Comparison of ENCODE assay signal across 8 cellular contexts in the genomic region with DNA sequence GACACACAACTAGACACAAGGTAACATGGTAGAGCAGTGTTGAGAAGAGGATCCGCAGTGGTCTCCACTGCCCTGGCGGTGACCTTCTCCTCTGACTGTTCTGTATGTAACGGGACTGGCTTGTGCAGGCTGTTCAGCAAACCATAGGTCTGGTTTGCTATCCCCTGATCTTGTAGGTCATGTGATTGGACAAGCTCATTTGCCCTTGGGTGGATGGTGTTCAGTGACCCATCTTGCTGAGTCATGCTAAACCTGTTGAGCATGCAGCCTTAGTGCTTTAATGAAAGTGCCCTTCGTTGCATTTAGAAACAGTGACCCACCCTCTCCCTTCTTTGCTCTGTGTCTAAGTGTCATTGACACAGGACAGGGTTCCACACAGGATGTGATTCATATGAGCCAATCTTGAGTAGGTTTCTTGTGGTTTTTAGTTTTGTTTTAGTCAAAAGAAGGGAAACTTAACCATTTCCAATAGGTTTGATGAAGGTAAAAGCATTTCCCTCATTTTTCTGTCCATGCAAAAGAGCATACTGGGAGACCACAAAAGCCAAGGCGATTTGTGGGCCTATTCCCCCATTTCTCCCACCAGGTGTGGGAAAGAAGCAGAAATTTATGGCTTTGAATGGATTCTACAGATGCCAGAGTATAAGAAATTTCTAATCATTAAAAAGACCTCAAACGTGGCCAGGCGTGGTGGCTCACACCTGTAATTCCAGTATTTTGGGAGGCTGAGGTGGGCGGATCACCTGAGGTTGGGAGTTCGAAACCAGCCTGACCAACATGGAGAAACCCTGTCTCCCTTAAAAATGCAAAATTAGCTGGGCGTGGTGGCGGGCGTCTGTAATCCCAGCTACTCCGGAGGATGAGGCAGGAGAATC. TPM values are rescaled to one million over a fixed set of nuclear protein-coding genes. Genes with fewer than 3 reads are reported as not detected.
A peak's percentile ranks its signal among the peaks of the same experiment; 100 is the strongest.
DNase-seq lines count a peak whose midpoint lies in the region; ATAC-seq, FAIRE-seq and TF ChIP-seq lines count a peak whose summit lies in the region.

No MANE protein-coding gene starts in this region.

- no peak overlapping the region for H3K4me3 ChIP-seq in left lung

- H3K36me3 ChIP-seq in left lung: no peaks in the 10 kb centered on the region

- H3K4me1 Mint-ChIP-seq in activated naive CD8-positive, alpha-beta T cell treated with anti-CD3 and anti-CD28 coated beads, Interleukin-2, amount 10 ng/mL, durations not matched to agents 7 days and 5 days: peaks cover 55% of the 10 kb centered on the region

- no peaks in the 10 kb centered on the region for H3K27me3 Mint-ChIP-seq in activated naive CD8-positive, alpha-beta T cell treated with anti-CD3 and anti-CD28 coated beads, Interleukin-2, amount 10 ng/mL, durations not matched to agents 7 days and 5 days

- peaks cover 1% of the 10 kb centered on the region for H3K9me3 Mint-ChIP-seq in activated naive CD8-positive, alpha-beta T cell treated with anti-CD3 and anti-CD28 coated beads, Interleukin-2, amount 10 ng/mL, durations not matched to agents 7 days and 5 days

- H3K27ac ChIP-seq in left lung: peak overlapping the region; percentile 65 to 82

- H3K9me3 ChIP-seq in left lung: no peaks in the 10 kb centered on the region

- FAIRE-seq in GM19239 (lab: Jason Lieb, UNC): peak; percentile 98

- peak; percentile 55 for DNase-seq in CMK (ENCODE audit: low read depth)
- peak; percentile 56 for DNase-seq in GM19239 (ENCODE audit: insufficient read length, low spot score)
- DNase-seq in SIG-M5 treated with dmso at 0.1 percent for 504 hours (lab: John Stamatoyannopoulos, UW; ENCODE audit: unreplicated experiment): peak; percentile 89
- peak; percentile 61 for DNase-seq in activated naive CD8-positive, alpha-beta T cell treated with anti-CD3 and anti-CD28 coated beads, Interleukin-2, amount 10 ng/mL, durations not matched to agents 7 days and 5 days
- peak in 1 of 2 donors; percentile 46 for DNase-seq in left lung
- peak in 5 of 6 experiments; percentile 5 to 43 (median 32) for DNase-seq in stimulated activated naive CD4-positive, alpha-beta T cell (lab: John Stamatoyannopoulos, UW)
- DNase-seq in NCI-H1417 treated with DMSO at 0.1 percent for 48 hours (lab: John Stamatoyannopoulos, UW): no peak

- no peak for TF ChIP-seq CTCF in left lung (IDR thresholded peaks at IDR 0.05)

- peak overlapping the region; percentile 95 for H3K27ac Mint-ChIP-seq in activated naive CD8-positive, alpha-beta T cell treated with anti-CD3 and anti-CD28 coated beads, Interleukin-2, amount 10 ng/mL, durations not matched to agents 7 days and 5 days

- ATAC-seq in HG03280 (IDR thresholded peaks at IDR 0.05; ENCODE audit: unreplicated experiment) (peak; percentile 81), left lung (peak; percentile 84)
- ATAC-seq in activated naive CD8-positive, alpha-beta T cell treated with anti-CD3 and anti-CD28 coated beads, Interleukin-2, amount 10 ng/mL, durations not matched to agents 7 days and 5 days (ENCODE audit: low read depth): peak; percentile 87

- H3K4me3 Mint-ChIP-seq in activated naive CD8-positive, alpha-beta T cell treated with anti-CD3 and anti-CD28 coated beads, Interleukin-2, amount 10 ng/mL, durations not matched to agents 7 days and 5 days: peak overlapping the region; percentile 72

- H3K27me3 ChIP-seq in left lung: no peaks in the 10 kb centered on the region

- intact Hi-C loops in left lung (cut with DNase I): no loop called here

- POLR2A ChIA-PET in activated naive CD8-positive, alpha-beta T cell treated with anti-CD3 and anti-CD28 coated beads, Interleukin-2, amount 10 ng/mL, durations not matched to agents 7 days and 5 days (lab: Charles Lee): interaction anchor here (0.5 to 5.4 kb wide), 6 partner anchors 32 to 900 kb away, joined by 3 to 49 read pairs (median 4); a partner anchor contains a TSS

- peaks cover 9 to 52% of the 10 kb centered on the region in 2 donors for H3K4me1 ChIP-seq in left lung

- H3K36me3 Mint-ChIP-seq in activated naive CD8-positive, alpha-beta T cell treated with anti-CD3 and anti-CD28 coated beads, Interleukin-2, amount 10 ng/mL, durations not matched to agents 7 days and 5 days: peaks cover 7% of the 10 kb centered on the region

RNA-seq across cellular contexts. Expression of a gene that starts 32.6 kb away (rescaled TPM):
- total RNA-seq in activated naive CD8-positive, alpha-beta T cell treated with anti-CD3 and anti-CD28 coated beads, Interleukin-2, amount 10 ng/mL, durations not matched to agents 7 days and 5 days: 100 to 1,000 TPM; 119 to 128 TPM
- 100 to 1,000 TPM; 145 to 272 TPM for total RNA-seq in left lung
